Comparison of ENCODE assay signal across 8 cellular contexts in genomic region chr10:42781893-42782445, GRCh38. TPM values are rescaled to one million over a fixed set of nuclear protein-coding genes. Genes with fewer than 3 reads are reported as not detected.
A peak's percentile ranks its signal among the peaks of the same experiment; 100 is the strongest.
DNase-seq lines count a peak whose midpoint lies in the region; ATAC-seq, FAIRE-seq and TF ChIP-seq lines count a peak whose summit lies in the region.

No MANE protein-coding gene starts in this region.

- no peak for TF ChIP-seq CTCF in GM12878 (IDR thresholded peaks at IDR 0.05 in 2 of 3, conservative IDR thresholded peaks at IDR 0.05 in 1 of 3; ENCODE audit: control insufficient read depth in 2 of 3, extremely low read depth in 1 of 3, insufficient read depth in 1 of 3, low read depth in 3 of 3, low read length in 3 of 3)
- TF ChIP-seq CTCF in testis (IDR thresholded peaks at IDR 0.05) = no peak

- TF ChIP-seq POLR2A in GM12878 (IDR thresholded peaks at IDR 0.05; ENCODE audit: low read depth, low read length) (no peak), testis (IDR thresholded peaks at IDR 0.05) (no peak)

- H3K4me2 ChIP-seq in GM12878 (ENCODE audit: control insufficient read depth, insufficient read depth) = peak overlapping the region; percentile 28

- H3K9me3 ChIP-seq in HUES6 (ENCODE audit: control insufficient read depth, insufficient read depth, low read depth, low read length) (no peaks in the 10 kb centered on the region), GM12878 (replicated peaks; ENCODE audit: control insufficient read depth, insufficient read depth, low read length) (no peaks in the 10 kb centered on the region), testis (no peaks in the 10 kb centered on the region)

- TF ChIP-seq RAD21 in GM12878 (IDR thresholded peaks at IDR 0.05; ENCODE audit: insufficient read depth, low read depth, low read length) = no peak

- POLR2A ChIA-PET in GM12878 (lab: Charles Lee) = no interaction called here

- peak overlapping the region; percentile 89 for H3K9ac ChIP-seq in HUES6 (ENCODE audit: low read length)
- H3K9ac ChIP-seq in GM12878 (ENCODE audit: control insufficient read depth, insufficient read depth, low read length) = peak overlapping the region; percentile 80

- H3K4me1 ChIP-seq in HUES6 (ENCODE audit: control insufficient read depth, insufficient read depth, low read length) (no peaks in the 10 kb centered on the region), GM12878 (ENCODE audit: control insufficient read depth, insufficient read depth, low read length) (no peaks in the 10 kb centered on the region), testis (no peaks in the 10 kb centered on the region)

- H3K4me3 ChIP-seq in HUES6 (ENCODE audit: low read depth, low read length) (peak overlapping the region; percentile 89), GM12878 (peak overlapping the region; percentile 81), testis (peak overlapping the region; percentile 74 to 77)

- H2AFZ ChIP-seq in GM12878 (ENCODE audit: control insufficient read depth, low read depth, low read length) = peak overlapping the region; percentile 93

- H3K27me3 ChIP-seq in HUES6 (ENCODE audit: control insufficient read depth, insufficient read depth, low read length) = peaks cover 27% of the 10 kb centered on the region
- H3K27me3 ChIP-seq in GM12878 (replicated peaks in 1 of 2; ENCODE audit: control insufficient read depth in 2 of 2, insufficient read depth in 2 of 2, low read length in 1 of 2) = no peaks in the 10 kb centered on the region
- no peaks in the 10 kb centered on the region for H3K27me3 ChIP-seq in testis

- DNase-seq in GM12878 (ENCODE audit: low read depth, low spot score) = no peak
- peak in 1 of 2 donors; percentile 33 for DNase-seq in left colon
- DNase-seq in testis = peak; percentile 41
- DNase-seq in NCI-H226 = no peak
- no peak for DNase-seq in HCEC 1CT
- DNase-seq in midbrain (lab: John Stamatoyannopoulos, UW) = no peak

- RAD21 ChIA-PET in GM12878 (lab: Charles Lee; ENCODE audit: unreplicated experiment) = no interaction called here

- H3K79me2 ChIP-seq in GM12878 (ENCODE audit: control insufficient read depth, insufficient read depth, low read length) = peaks cover 12% of the 10 kb centered on the region

- TF ChIP-seq EP300 in GM12878 (IDR thresholded peaks at IDR 0.05; ENCODE audit: borderline replicate concordance in 1 of 2, control insufficient read depth in 1 of 2, low read depth in 2 of 2, low read length in 2 of 2) = no peak

- intact Hi-C loops in GM12878 (cut with micrococcal nuclease; ENCODE audit: unreplicated experiment) (loop anchor here (2.0 kb wide), 2 partner anchors 143 to 229 kb away; partner anchors contain the start of gene ZNF33B), left colon (cut with DNase I, micrococcal nuclease) (no loop called here), testis (cut with DNase I; ENCODE audit: low total_unique reads) (no loop called here)

- FAIRE-seq in GM12878 (lab: Jason Lieb, UNC) = no peak

- H3K27ac ChIP-seq in HUES6 (ENCODE audit: low read depth, low read length) (peak overlapping the region; percentile 89), GM12878 (ENCODE audit: control insufficient read depth, insufficient read depth) (peak overlapping the region; percentile 87), testis (peak overlapping the region; percentile 71 to 94)

- no peaks in the 10 kb centered on the region for H4K20me1 ChIP-seq in GM12878 (ENCODE audit: control insufficient read depth, insufficient read depth)

- H3K36me3 ChIP-seq in HUES6 (ENCODE audit: control insufficient read depth, insufficient read depth, low read length) (peaks cover 27% of the 10 kb centered on the region), GM12878 (ENCODE audit: control insufficient read depth in 2 of 2, insufficient read depth in 2 of 2, low read length in 1 of 2) (peaks cover 2 to 3% of the 10 kb centered on the region in 2 experiments), testis (ENCODE audit: low read depth, missing control alignments) (no peaks in the 10 kb centered on the region)

- CTCF ChIA-PET in GM12878 (lab: Yijun Ruan, JAX) = no interaction called here

- in situ Hi-C loops in GM12878 (cut with MboI) = loop anchor here (5.0 to 25.0 kb wide), 2 partner anchors 230 to 605 kb away; no protein-coding TSS in a partner anchor

- SMC1A ChIA-PET in GM12878 (lab: Charles Lee; ENCODE audit: uncharacterized antibody, unreplicated experiment) = no interaction called here

- 30% methylated on average over 18 of the region's 18 CpGs for WGBS in GM12878 (ENCODE audit: insufficient coverage, insufficient replicate concordance, low lambda C conversion rate, missing lambda C conversion rate)
- WGBS in testis, 2 donors = 19 to 20% methylated on average over 13 to 17 of the region's 18 CpGs

- BruUV-seq in GM12878 (replicated peaks; lab: Mats Ljungman, UMichigan) = TSS peak; percentile 90

- ATAC-seq in GM18498 (IDR thresholded peaks at IDR 0.05; ENCODE audit: unreplicated experiment) = peak; percentile 1
- ATAC-seq in GM12878 = peak; percentile 39
- ATAC-seq in left colon = peak; percentile 28

TF ChIP-seq in GM12878, 131 proteins besides CTCF, POLR2A, EP300 and RAD21:
- TF ChIP-seq SPI1 (IDR thresholded peaks at IDR 0.05; ENCODE audit: borderline replicate concordance, insufficient read depth, low read depth, low read length) (peak; percentile 15; the same call in 1 of the 2 replicates), SRF (IDR thresholded peaks at IDR 0.05; ENCODE audit: low read depth in 2 of 2, low read length in 2 of 2) (peak in 1 of 2 experiments; percentile 86; a peak in 2 of 4 replicates), TCF7 (IDR thresholded peaks at IDR 0.05; ENCODE audit: borderline replicate concordance) (no peak), NR2F1 (conservative IDR thresholded peaks at IDR 0.05) (no peak), SKIL (IDR thresholded peaks at IDR 0.05; ENCODE audit: low read depth, poor library complexity, severe bottlenecking) (no peak)

RNA-seq across cellular contexts. Expression of gene BMS1, which starts 0.6 kb away (rescaled TPM):
- 19.6 and 21.5 TPM in 2 replicates for total RNA-seq in GM12878 (2013; cell fraction: nucleolus; rRNA removed)
- 19.0 and 22.2 TPM in 2 replicates for total RNA-seq in GM12878 (2014; rRNA removed)
- 30.4 and 33.0 TPM in 2 replicates for total RNA-seq in GM12878 (2014; rRNA removed; fragmentation: Illumina TruSeq; extraction: Trizol)
- total RNA-seq in GM12878 (2021) = 21.2 and 22.9 TPM in 2 replicates
- 12.0 TPM for polyA plus RNA-seq in GM12878 (2011; ENCODE audit: low read depth)
- 7.6 and 8.9 TPM in 2 replicates for polyA plus RNA-seq in GM12878 (2011; rRNA removed)
- polyA plus RNA-seq in GM12878 (2011; cell fraction: cytosol; rRNA removed) = 3.8 and 5.6 TPM in 2 replicates
- polyA plus RNA-seq in GM12878 (2011; cell fraction: nucleus; rRNA removed) = 4.9 and 8.3 TPM in 2 replicates
- 13.4 and 13.6 TPM in 2 replicates for polyA plus RNA-seq in GM12878 (2012)
- polyA plus RNA-seq in GM12878 (2014; fragmentation: Illumina TruSeq; extraction: Trizol) = 28.7 and 33.5 TPM in 2 replicates
- polyA plus RNA-seq in GM12878 (2014; fragmentation: Nextera tagmentation; extraction: Ambion mirVana) = 10 to 100 TPM; 10.1 to 16.8 TPM
- 14.9 and 16.2 TPM in 2 replicates for polyA plus RNA-seq in GM12878 (2014; rRNA removed)
- 10 to 100 TPM; 30.6 to 33.6 TPM for polyA plus RNA-seq in GM12878 (2016; fragmentation: Nextera tagmentation; extraction: Ambion mirVana)
- polyA minus RNA-seq in GM12878 (2011; rRNA and poly(A)+ RNA removed) = 7.7 and 8.9 TPM in 2 replicates
- polyA minus RNA-seq in GM12878 (2011; cell fraction: cytosol; rRNA and poly(A)+ RNA removed) = 4.1 and 6.4 TPM in 2 replicates
- polyA minus RNA-seq in GM12878 (2011; cell fraction: nucleus; rRNA and poly(A)+ RNA removed) = 4.5 and 6.1 TPM in 2 replicates
- 10 to 100 TPM; 10.6 to 13.2 TPM for total RNA-seq in left colon
- total RNA-seq in testis = 10 to 100 TPM; 23.5 to 25.5 TPM
- 14.9 TPM for polyA plus RNA-seq in testis (ENCODE audit: insufficient read depth, low read depth, low replicate concordance)
